Comparison of ENCODE assay signal across 12 cellular contexts in genomic region chr13:22103628-22104027, GRCh38.
"Had no signal": no experiment of that assay in that cellular context is flagged by ENCODE, and none has a peak within 500 bp of the region (broad histone marks: within the 10 kb centered on the region; RNA-seq: fewer than 3 reads in every experiment).

No MANE protein-coding gene starts in this region.

- H3K4me3 ChIP-seq: ovary had no signal

- H3K9me3 ChIP-seq: ovary had no signal

- DNase-seq: activated CD4-positive, alpha-beta T cell treated with anti-CD3 and anti-CD28 coated beads, Interleukin-2, amount 50 U/mL, for 1 hour; activated gamma-delta T cell treated with Interleukin-2 at 50 U/mL for 16 hours; dermis blood vessel endothelial cell; midbrain; ovary; T-helper 2 cell had no signal

- FAIRE-seq: astrocyte, bronchial epithelial cell had no signal

- H3K27ac ChIP-seq: epithelial cell of prostate, ovary had no signal

- H3K36me3 ChIP-seq: ovary had no signal

- H3K4me3 Mint-ChIP-seq: neural crest cell had no signal

- ATAC-seq: left lobe of liver, sciatic nerve had no signal
